ENCODE assay signal across 8 cellular contexts in genomic region chrX:152958524-152959465, GRCh38. TPM values are rescaled to one million over a fixed set of nuclear protein-coding genes. Genes with fewer than 3 reads are reported as not detected.
A peak's percentile ranks its signal among the peaks of the same experiment; 100 is the strongest.
DNase-seq lines count a peak whose midpoint lies in the region; ATAC-seq and TF ChIP-seq lines count a peak whose summit lies in the region.

No MANE protein-coding gene starts in this region.

- peak; percentile 73 to 92 (median 90) for TF ChIP-seq CTCF in Peyer's patch (IDR thresholded peaks at IDR 0.05)

- H3K27me3 ChIP-seq in Peyer's patch = no peaks in the 10 kb centered on the region
- H3K27me3 ChIP-seq in naive thymus-derived CD4-positive, alpha-beta T cell (ENCODE audit: control insufficient read depth in 2 of 2, insufficient read depth in 2 of 2, low read length in 2 of 2) = no peaks in the 10 kb centered on the region

- H3K4me3 ChIP-seq in Peyer's patch = peak overlapping the region; percentile 18 to 34 (median 21)
- peak overlapping the region; percentile 52 for H3K4me3 ChIP-seq in naive thymus-derived CD4-positive, alpha-beta T cell (ENCODE audit: low read length)

- peaks cover 0 to 2% (median 0%) of the 10 kb centered on the region in 5 donors for H3K36me3 Mint-ChIP-seq in naive thymus-derived CD4-positive, alpha-beta T cell
- no peaks in the 10 kb centered on the region for H3K36me3 Mint-ChIP-seq in stimulated activated memory B cell treated with anti-CD40 and anti-IgM and Interleukin-4, amounts not matched to agents 10 μg/mL and 1 μg/mL and 100 μg/mL, for 72 hours

- H3K9me3 Mint-ChIP-seq in naive thymus-derived CD4-positive, alpha-beta T cell = peaks cover 0 to 3% (median 0%) of the 10 kb centered on the region in 11 donors
- H3K9me3 Mint-ChIP-seq in stimulated activated memory B cell treated with anti-CD40 and anti-IgM and Interleukin-4, amounts not matched to agents 10 μg/mL and 1 μg/mL and 100 μg/mL, for 72 hours = no peaks in the 10 kb centered on the region

- peaks cover 0 to 4% (median 0%) of the 10 kb centered on the region in 5 donors for H3K27me3 Mint-ChIP-seq in naive thymus-derived CD4-positive, alpha-beta T cell
- H3K27me3 Mint-ChIP-seq in stimulated activated memory B cell treated with anti-CD40 and anti-IgM and Interleukin-4, amounts not matched to agents 10 μg/mL and 1 μg/mL and 100 μg/mL, for 72 hours = no peaks in the 10 kb centered on the region

- CTCF ChIA-PET in naive thymus-derived CD4-positive, alpha-beta T cell (lab: Charles Lee) = interaction anchor here (0.6 to 1.5 kb wide), 5 partner anchors 14 to 591 kb away, joined by 3 to 5 read pairs (median 4); no protein-coding TSS in a partner anchor

- peak in 1 of 2 donors; percentile 15 for TF ChIP-seq POLR2A in Peyer's patch (IDR thresholded peaks at IDR 0.05)

- H3K4me1 Mint-ChIP-seq in naive thymus-derived CD4-positive, alpha-beta T cell = peaks cover 0 to 12% (median 4%) of the 10 kb centered on the region in 7 donors
- peaks cover 6% of the 10 kb centered on the region for H3K4me1 Mint-ChIP-seq in stimulated activated memory B cell treated with anti-CD40 and anti-IgM and Interleukin-4, amounts not matched to agents 10 μg/mL and 1 μg/mL and 100 μg/mL, for 72 hours

- H3K9me3 ChIP-seq in KOPT-K1 (ENCODE audit: insufficient read depth, low read length, poor library complexity, severe bottlenecking) = no peaks in the 10 kb centered on the region
- H3K9me3 ChIP-seq in Peyer's patch = no peaks in the 10 kb centered on the region
- H3K9me3 ChIP-seq in naive thymus-derived CD4-positive, alpha-beta T cell (ENCODE audit: control insufficient read depth in 2 of 3, low read length in 3 of 3) = no peaks in the 10 kb centered on the region

- intact Hi-C loops in naive thymus-derived CD4-positive, alpha-beta T cell (cut with micrococcal nuclease) = loop anchor here (1.0 to 5.0 kb wide), 13 partner anchors 17 to 1014 kb away; partner anchors contain the start of genes HAUS7 (in 2 of the 2), HCFC1 (in 1 of the 2) and TMEM187 (in 1 of the 2)

- ATAC-seq in GM21737 (IDR thresholded peaks at IDR 0.05; ENCODE audit: unreplicated experiment) = peak; percentile 85
- peak; percentile 98 for ATAC-seq in naive thymus-derived CD4-positive, alpha-beta T cell
- peak; percentile 97 for ATAC-seq in stimulated activated memory B cell treated with anti-CD40 and anti-IgM and Interleukin-4, amounts not matched to agents 10 μg/mL and 1 μg/mL and 100 μg/mL, for 72 hours

- peak overlapping the region; percentile 89 to 97 (median 93) for H3K27ac Mint-ChIP-seq in naive thymus-derived CD4-positive, alpha-beta T cell
- peak overlapping the region; percentile 86 for H3K27ac Mint-ChIP-seq in stimulated activated memory B cell treated with anti-CD40 and anti-IgM and Interleukin-4, amounts not matched to agents 10 μg/mL and 1 μg/mL and 100 μg/mL, for 72 hours

- POLR2A ChIA-PET in naive thymus-derived CD4-positive, alpha-beta T cell (lab: Charles Lee) = interaction anchor here (1.8 to 2.4 kb wide), 2 partner anchors 15 to 17 kb away, joined by 3 to 12 read pairs; no protein-coding TSS in a partner anchor

- peak overlapping the region; percentile 71 to 87 (median 77) for H3K4me3 Mint-ChIP-seq in naive thymus-derived CD4-positive, alpha-beta T cell
- H3K4me3 Mint-ChIP-seq in stimulated activated memory B cell treated with anti-CD40 and anti-IgM and Interleukin-4, amounts not matched to agents 10 μg/mL and 1 μg/mL and 100 μg/mL, for 72 hours = peak overlapping the region; percentile 76

- peak; percentile 70 for DNase-seq in DMS53 treated with DMSO at 0.1 percent for 48 hours (lab: John Stamatoyannopoulos, UW; ENCODE audit: unreplicated experiment)
- peak; percentile 84 to 95 (median 87) for DNase-seq in Peyer's patch
- DNase-seq in activated T-helper 1 cell treated with Interleukin-2 at 50 U/mL for 16 hours (ENCODE audit: low read depth) = peak; percentile 83
- peak; percentile 89 for DNase-seq in fibroblast of gingiva (ENCODE audit: low read depth)
- DNase-seq in naive thymus-derived CD4-positive, alpha-beta T cell = peak; percentile 79 to 95 (median 89)

- H3K36me3 ChIP-seq in KOPT-K1 (ENCODE audit: insufficient read depth, low read length) (no peaks in the 10 kb centered on the region), Peyer's patch (no peaks in the 10 kb centered on the region)
- peaks cover 0 to 2% (median 0%) of the 10 kb centered on the region in 3 experiments for H3K36me3 ChIP-seq in naive thymus-derived CD4-positive, alpha-beta T cell (ENCODE audit: control insufficient read depth in 2 of 3, insufficient read depth in 3 of 3, low read length in 3 of 3)

- no peaks in the 10 kb centered on the region for H3K4me1 ChIP-seq in Peyer's patch
- peaks cover 0 to 8% of the 10 kb centered on the region in 2 donors for H3K4me1 ChIP-seq in naive thymus-derived CD4-positive, alpha-beta T cell (ENCODE audit: control insufficient read depth in 2 of 2, insufficient read depth in 2 of 2, low read length in 2 of 2)

- peak overlapping the region; percentile 47 for H3K27ac ChIP-seq in KOPT-K1 (ENCODE audit: low read depth, low read length, poor library complexity, severe bottlenecking)
- H3K27ac ChIP-seq in Peyer's patch = peak overlapping the region; percentile 45 to 69 (median 66)
- H3K27ac ChIP-seq in naive thymus-derived CD4-positive, alpha-beta T cell (ENCODE audit: low read depth, low read length) = peak overlapping the region; percentile 72

RNA-seq across cellular contexts. Expression of gene PNMA5, which starts 35.1 kb away (rescaled TPM):
- not detected for total RNA-seq in Peyer's patch
- total RNA-seq in naive thymus-derived CD4-positive, alpha-beta T cell = under 1 TPM in 1 of 5 experiments, not detected in 4; 0.31 TPM
- not detected for polyA plus RNA-seq in naive thymus-derived CD4-positive, alpha-beta T cell

Comparison
In these comparisons a context has a peak if more than half of its experiments do, and no peak if none do; other contexts are left out.
1. Peak in every context shown above with its lines: DNase-seq, ATAC-seq, H3K4me3 ChIP-seq and H3K27ac ChIP-seq.